ENCODE assay signal across 8 cellular contexts in the genomic region with DNA sequence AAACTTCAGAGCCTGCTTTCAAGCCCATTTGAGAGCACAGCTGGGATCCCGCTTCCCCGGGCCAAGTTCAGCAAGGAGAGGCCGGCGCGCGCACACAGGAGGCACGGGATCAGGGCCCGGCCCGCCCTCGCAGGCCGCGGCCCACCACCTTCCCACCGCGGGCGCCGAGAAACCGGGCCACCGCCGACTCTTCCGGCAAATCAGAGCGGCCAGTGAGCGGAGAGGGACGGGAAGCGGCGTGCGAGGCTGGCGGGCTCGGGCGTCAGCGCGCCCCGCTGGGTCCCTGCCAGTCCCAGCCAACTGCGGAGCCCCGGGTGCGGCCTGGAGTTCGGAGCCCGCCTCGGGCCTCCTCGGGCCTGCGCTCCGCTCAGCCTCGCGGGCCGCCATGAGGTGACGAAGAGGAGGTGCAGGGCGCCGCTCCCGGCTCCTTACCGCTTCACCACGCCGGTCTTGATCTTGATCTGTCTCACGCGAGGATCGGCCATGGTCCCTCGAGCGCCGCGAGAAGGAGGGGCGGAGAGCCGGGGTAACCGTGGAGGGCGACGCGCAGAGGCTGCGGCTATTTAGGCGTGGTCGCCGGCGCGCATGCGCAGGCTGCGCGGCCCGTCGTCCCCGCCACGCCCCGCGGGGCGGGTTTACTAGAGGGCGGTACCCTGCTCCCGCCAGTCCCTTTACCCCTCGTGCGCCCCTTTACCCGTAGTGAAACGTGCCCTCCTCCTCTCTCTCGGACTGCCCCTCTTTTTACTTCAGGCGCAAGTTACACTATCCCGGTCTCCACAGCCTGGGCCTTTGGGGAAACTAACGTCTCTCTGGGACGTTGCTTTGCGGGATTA. TPM values are rescaled to one million over a fixed set of nuclear protein-coding genes. Genes with fewer than 3 reads are reported as not detected.
DNase-seq lines count a peak whose midpoint lies in the region; ATAC-seq and TF ChIP-seq lines count a peak whose summit lies in the region.

Gene TBCA (minus strand): TSS at position 567 of the 833 bp plus-strand sequence. CDS start 82 bp downstream, at position 485.

- BruUV-seq in PC-3 (replicated peaks; lab: Mats Ljungman, UMichigan), result no TSS peak

- H3K4me3 ChIP-seq in PC-3 (ENCODE audit: low read length) (peak within 1 kb of the TSS; percentile 84), epithelial cell of proximal tubule (ENCODE audit: low read depth, low read length) (peak within 1 kb of the TSS; percentile 80), mucosa of rectum (ENCODE audit: low read length in 2 of 2) (peak within 1 kb of the TSS; percentile 86 to 92)

- H3K4me2 ChIP-seq in PC-3 (ENCODE audit: low read length), result peak within 1 kb of the TSS; percentile 100

- H2AFZ ChIP-seq in PC-3 (ENCODE audit: low read length), result peak within 1 kb of the TSS; percentile 100

- no peaks in the 10 kb centered on the region for H3K9me3 ChIP-seq in PC-3 (ENCODE audit: low read length)
- no peaks in the 10 kb centered on the region for H3K9me3 ChIP-seq in mucosa of rectum (ENCODE audit: control insufficient read depth in 2 of 2, low read length in 2 of 2)

- no peaks in the 10 kb centered on the region for H3F3A ChIP-seq in PC-3 (ENCODE audit: low read length, unreplicated experiment)

- POLR2A ChIA-PET in PC-3 (lab: Charles Lee; ENCODE audit: unreplicated experiment), result no interaction called here

- peaks cover 51% of the 10 kb centered on the region for H3K79me2 ChIP-seq in PC-3 (ENCODE audit: low read length)

- no peak for TF ChIP-seq EP300 in Ishikawa (IDR thresholded peaks at IDR 0.05; ENCODE audit: borderline replicate concordance)

- peak; percentile 58 for DNase-seq in DMS79 (lab: John Stamatoyannopoulos, UW)
- DNase-seq in PC-3, result peak; percentile 88
- peak; percentile 93 for DNase-seq in activated T-cell treated with anti-CD3 and anti-CD28 coated beads for 48 hours (ENCODE audit: low read depth)
- DNase-seq in epithelial cell of proximal tubule (ENCODE audit: low read depth), result no peak
- DNase-seq in stimulated activated CD8-positive, alpha-beta memory T cell treated with anti-CD3 and anti-CD28 coated beads, Interleukin-4, amount 100 ng/mL, for 48 hours, result peak; percentile 92

- H3K9ac ChIP-seq in PC-3 (ENCODE audit: low read length) (peak within 1 kb of the TSS; percentile 99), mucosa of rectum (ENCODE audit: low read depth in 1 of 2, low read length in 2 of 2) (peak within 1 kb of the TSS; percentile 90 to 92)

- H3K36me3 ChIP-seq in PC-3 (ENCODE audit: low read depth, low read length) (peaks cover 11% of the 10 kb centered on the region; the same call in 1 of the 2 replicates), mucosa of rectum (ENCODE audit: control insufficient read depth in 2 of 2, insufficient read depth in 2 of 2, low read length in 2 of 2) (no peaks in the 10 kb centered on the region)

- CTCF ChIA-PET in PC-3 (lab: Charles Lee), result interaction anchor here (0.7 kb wide), 1 partner anchor 107 kb away, joined by 8 read pairs; no protein-coding TSS in a partner anchor

- intact Hi-C loops in PC-3 (cut with micrococcal nuclease), result no loop called here

- H3K9me2 ChIP-seq in PC-3 (replicated peaks; ENCODE audit: low read length), result no peaks in the 10 kb centered on the region

- H3K4me1 ChIP-seq in PC-3 (ENCODE audit: insufficient read depth, low read length) (peaks cover 50% of the 10 kb centered on the region), mucosa of rectum (ENCODE audit: control insufficient read depth in 2 of 2, insufficient read depth in 2 of 2, low read length in 2 of 2) (peaks cover 8 to 14% of the 10 kb centered on the region in 2 donors)

- TF ChIP-seq RAD21 in Ishikawa (IDR thresholded peaks at IDR 0.05; ENCODE audit: low read depth), result no peak

- TF ChIP-seq CTCF in PC-3 (conservative IDR thresholded peaks at IDR 0.05; ENCODE audit: low read depth, low read length), result no peak
- TF ChIP-seq CTCF in epithelial cell of proximal tubule (conservative IDR thresholded peaks at IDR 0.05; ENCODE audit: low read depth, low read length), result peak; percentile 30

- no peaks in the 10 kb centered on the region for H3K27me3 ChIP-seq in PC-3 (ENCODE audit: low read length)
- no peaks in the 10 kb centered on the region for H3K27me3 ChIP-seq in mucosa of rectum (ENCODE audit: control insufficient read depth in 2 of 2, insufficient read depth in 2 of 2, low read length in 2 of 2)

- H4K20me1 ChIP-seq in PC-3 (ENCODE audit: low read length), result peaks cover 40% of the 10 kb centered on the region

- ATAC-seq in GM21619 (IDR thresholded peaks at IDR 0.05; ENCODE audit: unreplicated experiment) (peak; percentile 85), PC-3 (peak; percentile 83)

- H3K27ac ChIP-seq in PC-3 (ENCODE audit: low read length) (peak within 1 kb of the TSS; percentile 90), mucosa of rectum (ENCODE audit: low read depth in 2 of 2, low read length in 2 of 2) (peak within 1 kb of the TSS; percentile 94 to 95)

TF ChIP-seq in Ishikawa, 13 proteins besides CTCF, POLR2A, EP300 and RAD21:
- TF ChIP-seq CEBPB (IDR thresholded peaks at IDR 0.05) (no peak), FOXM1 (IDR thresholded peaks at IDR 0.05; ENCODE audit: borderline replicate concordance, low read depth) (no peak), ZBTB7A (IDR thresholded peaks at IDR 0.05; ENCODE audit: low read depth) (0 out of 2 replicates have a peak, but pooled peaks have one; percentile 55), REST (IDR thresholded peaks at IDR 0.05; ENCODE audit: low read depth) (no peak), TCF12 (IDR thresholded peaks at IDR 0.05; ENCODE audit: low read depth) (no peak), CREB1 (IDR thresholded peaks at IDR 0.05; ENCODE audit: low read depth) (no peak), TAF1 (IDR thresholded peaks at IDR 0.05; ENCODE audit: low read depth) (no peak), YY1 (IDR thresholded peaks at IDR 0.05; ENCODE audit: low read depth) (peak; percentile 64; the same call in 1 of the 2 replicates), TEAD4 (IDR thresholded peaks at IDR 0.05) (no peak), MAX (IDR thresholded peaks at IDR 0.05) (peak; percentile 73), EGR1 (IDR thresholded peaks at IDR 0.05) (no peak), NFIC (IDR thresholded peaks at IDR 0.05) (0 out of 2 replicates have a peak, but pooled peaks have one; percentile 29)
- TF ChIP-seq, protein P1, sequence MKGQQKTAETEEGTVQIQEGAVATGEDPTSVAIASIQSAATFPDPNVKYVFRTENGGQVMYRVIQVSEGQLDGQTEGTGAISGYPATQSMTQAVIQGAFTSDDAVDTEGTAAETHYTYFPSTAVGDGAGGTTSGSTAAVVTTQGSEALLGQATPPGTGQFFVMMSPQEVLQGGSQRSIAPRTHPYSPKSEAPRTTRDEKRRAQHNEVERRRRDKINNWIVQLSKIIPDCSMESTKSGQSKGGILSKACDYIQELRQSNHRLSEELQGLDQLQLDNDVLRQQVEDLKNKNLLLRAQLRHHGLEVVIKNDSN (IDR thresholded peaks at IDR 0.05), result no peak

RNA-seq across cellular contexts. Expression of gene TBCA, which starts in this region (rescaled TPM):
- total RNA-seq in PC-3 (2014; rRNA removed) (108 and 119 TPM in 2 replicates), epithelial cell of proximal tubule (259 and 362 TPM in 2 replicates)
